Comparison of ENCODE assay signal across 22 cellular contexts in genomic region chr6:161984707-161985106, GRCh38.
"Had no signal": no experiment of that assay in that cellular context is flagged by ENCODE, and none has a peak within 500 bp of the region (broad histone marks: within the 10 kb centered on the region; RNA-seq: fewer than 3 reads in every experiment).

No MANE protein-coding gene starts in this region.

- H3K27me3 ChIP-seq: SJSA1 had no signal

- H3K36me3 ChIP-seq: SJSA1 had no signal

- DNase-seq: IMR-90, Karpas-422, KG1, MM.1S, NCI-H1092 treated with DMSO at 0.1 percent for 48 hours, NCI-H1436, NCI-H187, NCI-H2029, NCI-H2081 treated with DMSO at 0.1 percent for 48 hours, NCI-H2171, NCI-H226, NCI-H446, NCI-H510A, NCI-H524 treated with DMSO at 0.1 percent for 48 hours, NCI-H69, NCI-H774, Right ventricle myocardium superior, RPMI8226, SIG-M5 had no signal

- FAIRE-seq: RCC 7860 had no signal

- H3K27ac ChIP-seq: SJSA1, SK-N-MC had no signal

- H3K4me3 ChIP-seq: SJSA1, SK-N-MC had no signal

- H3K4me1 ChIP-seq: SJSA1 had no signal
